Comparison of ENCODE assay signal across 18 cellular contexts in the genomic region with DNA sequence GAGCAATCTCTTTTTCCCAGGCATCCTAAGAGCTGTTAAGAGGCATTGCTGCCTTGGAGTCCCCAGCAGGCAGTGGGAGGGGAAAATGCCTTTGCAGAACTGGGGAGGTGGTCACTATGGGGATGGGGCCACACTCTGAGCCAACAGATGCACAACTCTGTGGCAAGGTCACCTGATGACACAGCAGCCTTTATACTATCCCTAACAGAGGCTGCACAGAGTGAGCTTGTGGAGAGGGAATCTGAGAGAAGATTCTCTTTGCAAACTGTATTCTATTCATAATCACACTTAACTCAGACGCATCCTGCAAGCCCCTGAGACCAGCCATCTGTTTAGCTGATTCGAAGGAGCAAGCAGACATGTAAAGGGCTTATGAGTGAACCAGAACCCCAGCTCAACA. TPM values are rescaled to one million over a fixed set of nuclear protein-coding genes. Genes with fewer than 3 reads are reported as not detected.
DNase-seq lines count a peak whose midpoint lies in the region; ATAC-seq and TF ChIP-seq lines count a peak whose summit lies in the region.
"Had no signal": no experiment of that assay in that cellular context is flagged by ENCODE, and none has a peak within 500 bp of the region (broad histone marks: within the 10 kb centered on the region; RNA-seq: fewer than 3 reads in every experiment).

No MANE protein-coding gene starts in this region.

- no peak overlapping the region for H3K4me3 ChIP-seq in dorsolateral prefrontal cortex
- H3K4me3 ChIP-seq: BLaER1 treated with 17β-estradiol and CSF1 and Interleukin-3, amounts not matched to agents 10 nM and 100 nM had no signal

- ATAC-seq in HG02884 (IDR thresholded peaks at IDR 0.05; ENCODE audit: unreplicated experiment), result no peak
- ATAC-seq in GM18858 (IDR thresholded peaks at IDR 0.05; ENCODE audit: unreplicated experiment), result no peak
- ATAC-seq in stimulated activated naive CD8-positive, alpha-beta T cell treated with anti-CD3 and anti-CD28 coated beads, Interleukin-15, Interleukin-2, amounts not matched to agents 100 U/mL and 50 U/mL, for 24 hours, result no peak
- ATAC-seq: HCT116 had no signal

- intact Hi-C loops in dorsolateral prefrontal cortex (cut with DNase I), result loop anchor here (10.0 kb wide), 2 partner anchors 101 to 301 kb away; a partner anchor contains a TSS

- DNase-seq in NCI-H82 (lab: John Stamatoyannopoulos, UW), result peak; percentile 12
- DNase-seq in NCI-H82 treated with DMSO at 0.1 percent for 48 hours (lab: John Stamatoyannopoulos, UW; ENCODE audit: unreplicated experiment), result no peak
- no peak for DNase-seq in dorsolateral prefrontal cortex
- DNase-seq in mesenteric fat pad (ENCODE audit: low spot score), result peak; percentile 30
- no peak for DNase-seq in stimulated activated naive CD8-positive, alpha-beta T cell treated with anti-CD3 and anti-CD28 coated beads, Interleukin-15, Interleukin-2, amounts not matched to agents 100 U/mL and 50 U/mL, for 24 hours
- DNase-seq: CD8-positive, alpha-beta memory T cell; COR-L47; DMS153; DMS79; GDM1; GOT3; H7; HFFc6; IMR-90 had no signal

- no peaks in the 10 kb centered on the region for H3K27me3 ChIP-seq in dorsolateral prefrontal cortex
- H3K27me3 ChIP-seq: BLaER1 treated with 17β-estradiol and CSF1 and Interleukin-3, amounts not matched to agents 10 nM and 100 nM had no signal

- peak overlapping the region in 49 of 59 donors; percentile 1 to 95 (median 85) for H3K27ac ChIP-seq in dorsolateral prefrontal cortex
- H3K27ac ChIP-seq: BLaER1 treated with 17β-estradiol and CSF1 and Interleukin-3, amounts not matched to agents 10 nM and 100 nM had no signal

- no peak for TF ChIP-seq CTCF in dorsolateral prefrontal cortex (IDR thresholded peaks at IDR 0.05 in 54 of 56, conservative IDR thresholded peaks at IDR 0.05 in 2 of 56; ENCODE audit: low read depth in 1 of 56, partially characterized antibody in 56 of 56)

RNA-seq across cellular contexts. Expression of a gene that starts 49.0 kb away (rescaled TPM):
- total RNA-seq in dorsolateral prefrontal cortex (10 to 100 TPM in 99 of 120 experiments, 1 to 10 TPM in 21; 4.3 to 31.8 (median 14.8) TPM), mesenteric fat pad (2.7 TPM)

Comparison
In these comparisons a context has a peak if more than half of its experiments do, and no peak if none do; other contexts are left out.
1. DNase-seq: peak in NCI-H82 (single experiment) and mesenteric fat pad (single experiment); none in NCI-H82 treated with DMSO at 0.1 percent for 48 hours (single experiment), dorsolateral prefrontal cortex (0 of 10) and stimulated activated naive CD8-positive, alpha-beta T cell treated with anti-CD3 and anti-CD28 coated beads, Interleukin-15, Interleukin-2, amounts not matched to agents 100 U/mL and 50 U/mL, for 24 hours (single experiment).